ENCODE assay signal across 11 cellular contexts in genomic region chr3:4776399-4776979, GRCh38.
DNase-seq lines count a peak whose midpoint lies in the region; ATAC-seq and TF ChIP-seq lines count a peak whose summit lies in the region.
"Had no signal": no experiment of that assay in that cellular context is flagged by ENCODE, and none has a peak within 500 bp of the region (broad histone marks: within the 10 kb centered on the region; RNA-seq: fewer than 3 reads in every experiment).

No MANE protein-coding gene starts in this region.

- ATAC-seq in HG02798 (IDR thresholded peaks at IDR 0.05; ENCODE audit: poor library complexity, unreplicated experiment) (peak; percentile 38), T-cell (replicated peaks in 1 of 4) (no peak), GM23338 (no peak)
- no peak for ATAC-seq in stimulated activated effector memory CD8-positive, alpha-beta T cell treated with anti-CD3 and anti-CD28 coated beads, Interleukin-12 subunit alpha, Interleukin-12 subunit beta, amount 100 ng/mL, for 72 hours
- ATAC-seq: HCT116 had no signal

- no peaks in the 10 kb centered on the region for H3K4me1 ChIP-seq in GM23338 (ENCODE audit: insufficient read depth)

- H3K4me3 Mint-ChIP-seq in activated CD4-positive, alpha-beta T cell treated with anti-CD3 and anti-CD28 coated beads, Interleukin-2, amount 10 ng/mL, durations not matched to agents 24 days and 14 days, result peak overlapping the region; percentile 53
- no peak overlapping the region for H3K4me3 Mint-ChIP-seq in T-cell
- peak overlapping the region; percentile 30 for H3K4me3 Mint-ChIP-seq in stimulated activated effector memory CD8-positive, alpha-beta T cell treated with anti-CD3 and anti-CD28 coated beads, Interleukin-12 subunit alpha, Interleukin-12 subunit beta, amount 100 ng/mL, for 72 hours
- no peak overlapping the region for H3K4me3 Mint-ChIP-seq in GM23338

- H3K4me2 ChIP-seq in GM23338, result no peak overlapping the region

- DNase-seq in activated CD4-positive, alpha-beta T cell treated with anti-CD3 and anti-CD28 coated beads, Interleukin-2, amount 10 ng/mL, durations not matched to agents 24 days and 14 days, result no peak
- DNase-seq in activated CD4-positive, alpha-beta T cell treated with anti-CD3 and anti-CD28 coated beads for 48 hours, result no peak
- no peak for DNase-seq in T-cell
- no peak for DNase-seq in stimulated activated effector memory CD8-positive, alpha-beta T cell treated with anti-CD3 and anti-CD28 coated beads, Interleukin-12 subunit alpha, Interleukin-12 subunit beta, amount 100 ng/mL, for 72 hours (ENCODE audit: low spot score in 2 of 2)
- no peak for DNase-seq in NCI-H1694 (lab: John Stamatoyannopoulos, UW)
- no peak for DNase-seq in kidney tubule cell (ENCODE audit: low spot score)
- DNase-seq in GM23338 (ENCODE audit: low spot score), result no peak
- DNase-seq: brain microvascular endothelial cell, SIG-M5 had no signal

- peak overlapping the region; percentile 97 for H3K27ac Mint-ChIP-seq in activated CD4-positive, alpha-beta T cell treated with anti-CD3 and anti-CD28 coated beads, Interleukin-2, amount 10 ng/mL, durations not matched to agents 24 days and 14 days
- H3K27ac Mint-ChIP-seq in T-cell (peak overlapping the region; percentile 2 to 16), GM23338 (no peak overlapping the region)
- peak overlapping the region; percentile 88 for H3K27ac Mint-ChIP-seq in stimulated activated effector memory CD8-positive, alpha-beta T cell treated with anti-CD3 and anti-CD28 coated beads, Interleukin-12 subunit alpha, Interleukin-12 subunit beta, amount 100 ng/mL, for 72 hours

- H3K27me3 ChIP-seq in GM23338 (ENCODE audit: insufficient read depth), result no peaks in the 10 kb centered on the region
- H3K27me3 ChIP-seq: brain microvascular endothelial cell had no signal

- CTCF ChIA-PET in T-cell (lab: Charles Lee), result no interaction called here

- intact Hi-C loops in activated CD4-positive, alpha-beta T cell treated with anti-CD3 and anti-CD28 coated beads, Interleukin-2, amount 10 ng/mL, durations not matched to agents 24 days and 14 days (cut with micrococcal nuclease), result loop anchor here (1.0 to 10.0 kb wide), 3 partner anchors 131 to 392 kb away; no protein-coding TSS in a partner anchor

- H3K4me1 Mint-ChIP-seq in activated CD4-positive, alpha-beta T cell treated with anti-CD3 and anti-CD28 coated beads, Interleukin-2, amount 10 ng/mL, durations not matched to agents 24 days and 14 days, result peaks cover 61% of the 10 kb centered on the region
- peaks cover 7 to 24% (median 10%) of the 10 kb centered on the region in 3 donors for H3K4me1 Mint-ChIP-seq in T-cell
- peaks cover 43% of the 10 kb centered on the region for H3K4me1 Mint-ChIP-seq in stimulated activated effector memory CD8-positive, alpha-beta T cell treated with anti-CD3 and anti-CD28 coated beads, Interleukin-12 subunit alpha, Interleukin-12 subunit beta, amount 100 ng/mL, for 72 hours
- H3K4me1 Mint-ChIP-seq in GM23338, result peaks cover 10% of the 10 kb centered on the region

- TF ChIP-seq CTCF in GM23338 (conservative IDR thresholded peaks at IDR 0.05; ENCODE audit: low read depth in 2 of 2), result no peak

- H3K9me2 ChIP-seq in GM23338 (ENCODE audit: insufficient read depth), result no peaks in the 10 kb centered on the region

- no peaks in the 10 kb centered on the region for H3K27me3 Mint-ChIP-seq in activated CD4-positive, alpha-beta T cell treated with anti-CD3 and anti-CD28 coated beads, Interleukin-2, amount 10 ng/mL, durations not matched to agents 24 days and 14 days
- H3K27me3 Mint-ChIP-seq in T-cell, result no peaks in the 10 kb centered on the region
- peaks cover 4% of the 10 kb centered on the region for H3K27me3 Mint-ChIP-seq in GM23338 (ENCODE audit: insufficient read depth, low read depth, poor library complexity)

- H4K20me1 ChIP-seq in GM23338 (replicated peaks; ENCODE audit: insufficient read depth), result no peaks in the 10 kb centered on the region

- H3K79me2 ChIP-seq in GM23338 (replicated peaks; ENCODE audit: insufficient read depth), result no peaks in the 10 kb centered on the region

- no peak overlapping the region for H2AFZ ChIP-seq in GM23338

- H3K36me3 Mint-ChIP-seq in activated CD4-positive, alpha-beta T cell treated with anti-CD3 and anti-CD28 coated beads, Interleukin-2, amount 10 ng/mL, durations not matched to agents 24 days and 14 days (ENCODE audit: low read depth), result peaks cover 61% of the 10 kb centered on the region
- H3K36me3 Mint-ChIP-seq in T-cell, result peaks cover 63% of the 10 kb centered on the region
- peaks cover 62% of the 10 kb centered on the region for H3K36me3 Mint-ChIP-seq in stimulated activated effector memory CD8-positive, alpha-beta T cell treated with anti-CD3 and anti-CD28 coated beads, Interleukin-12 subunit alpha, Interleukin-12 subunit beta, amount 100 ng/mL, for 72 hours
- H3K36me3 Mint-ChIP-seq in GM23338 (ENCODE audit: low read depth), result no peaks in the 10 kb centered on the region

- peaks cover 21% of the 10 kb centered on the region for H3K9me3 Mint-ChIP-seq in activated CD4-positive, alpha-beta T cell treated with anti-CD3 and anti-CD28 coated beads, Interleukin-2, amount 10 ng/mL, durations not matched to agents 24 days and 14 days
- H3K9me3 Mint-ChIP-seq in T-cell, result no peaks in the 10 kb centered on the region
- H3K9me3 Mint-ChIP-seq in stimulated activated effector memory CD8-positive, alpha-beta T cell treated with anti-CD3 and anti-CD28 coated beads, Interleukin-12 subunit alpha, Interleukin-12 subunit beta, amount 100 ng/mL, for 72 hours, result no peaks in the 10 kb centered on the region
- no peaks in the 10 kb centered on the region for H3K9me3 Mint-ChIP-seq in GM23338

- no peak overlapping the region for H3K4me3 ChIP-seq in GM23338

- POLR2A ChIA-PET in T-cell (lab: Charles Lee), result no interaction called here

- no peaks in the 10 kb centered on the region for H3K36me3 ChIP-seq in GM23338 (ENCODE audit: insufficient read depth)
- H3K36me3 ChIP-seq: brain microvascular endothelial cell had no signal

- H3F3A ChIP-seq in GM23338 (replicated peaks; ENCODE audit: low read depth), result no peaks in the 10 kb centered on the region

- H3K27ac ChIP-seq in GM23338 (ENCODE audit: low read depth), result no peak overlapping the region
- H3K27ac ChIP-seq: brain microvascular endothelial cell had no signal

TF ChIP-seq in GM23338, 12 proteins besides CTCF, POLR2A, EP300 and RAD21 (continues in another document):
- no peak for TF ChIP-seq STAT1 (IDR thresholded peaks at IDR 0.05; ENCODE audit: unreplicated experiment)
- no peak for TF ChIP-seq POLR2AphosphoS5 (IDR thresholded peaks at IDR 0.05; ENCODE audit: low read depth)
- no peak for TF ChIP-seq EZH2phosphoT487 (IDR thresholded peaks at IDR 0.05; ENCODE audit: unreplicated experiment)
- TF ChIP-seq EZH2 (IDR thresholded peaks at IDR 0.05; ENCODE audit: low read depth, unreplicated experiment), result no peak
- no peak for TF ChIP-seq JUNB (IDR thresholded peaks at IDR 0.05; ENCODE audit: unreplicated experiment)

Comparison
In these comparisons a context has a peak if more than half of its experiments do, and no peak if none do; other contexts are left out.
1. H3K4me3 Mint-ChIP-seq: peak in activated CD4-positive, alpha-beta T cell treated with anti-CD3 and anti-CD28 coated beads, Interleukin-2, amount 10 ng/mL, durations not matched to agents 24 days and 14 days (single experiment) and stimulated activated effector memory CD8-positive, alpha-beta T cell treated with anti-CD3 and anti-CD28 coated beads, Interleukin-12 subunit alpha, Interleukin-12 subunit beta, amount 100 ng/mL, for 72 hours (single experiment); none in T-cell (0 of 3) and GM23338 (single experiment).